8 cellular contexts compared by ENCODE assay signal in genomic region chr1:39960461-39960958, GRCh38. TPM values are rescaled to one million over a fixed set of nuclear protein-coding genes. Genes with fewer than 3 reads are reported as not detected.
DNase-seq lines count a peak whose midpoint lies in the region; ATAC-seq, FAIRE-seq and TF ChIP-seq lines count a peak whose summit lies in the region.

No MANE protein-coding gene starts in this region.

- peaks cover 2% of the 10 kb centered on the region; the same call in 1 of the 2 replicates for H3K36me3 ChIP-seq in SU-DHL-6 (ENCODE audit: low read length)
- no peaks in the 10 kb centered on the region for H3K36me3 ChIP-seq in esophagus muscularis mucosa

- H3K27me3 ChIP-seq in SU-DHL-6 (ENCODE audit: low read length), result no peaks in the 10 kb centered on the region
- no peaks in the 10 kb centered on the region for H3K27me3 ChIP-seq in right cardiac atrium (ENCODE audit: control insufficient read depth, insufficient read depth)
- peaks cover 0 to 20% (median 0%) of the 10 kb centered on the region in 4 donors for H3K27me3 ChIP-seq in esophagus muscularis mucosa

- DNase-seq in DMS 273 treated with DMSO at 0.1 percent for 48 hours (lab: John Stamatoyannopoulos, UW) (peak; percentile 100), GM19239 (ENCODE audit: insufficient read length, low spot score) (peak; percentile 46), NAMALWA (ENCODE audit: low spot score) (peak; percentile 79), right cardiac atrium (peak in 2 of 3 donors; percentile 56 to 68), esophagus muscularis mucosa (ENCODE audit: extremely low spot score) (no peak)

- TF ChIP-seq CTCF in SU-DHL-6 (IDR thresholded peaks at IDR 0.05; ENCODE audit: insufficient read depth, low read length, poor library complexity, severe bottlenecking) (no peak), esophagus muscularis mucosa (IDR thresholded peaks at IDR 0.05) (no peak)

- H3K9me2 ChIP-seq in SU-DHL-6 (replicated peaks; ENCODE audit: insufficient read depth, low read length), result no peaks in the 10 kb centered on the region

- H3K79me2 ChIP-seq in SU-DHL-6 (ENCODE audit: insufficient read depth, low read length), result peaks cover 10% of the 10 kb centered on the region

- intact Hi-C loops in right cardiac atrium (cut with DNase I), result no loop called here
- intact Hi-C loops in esophagus muscularis mucosa (cut with DNase I), result no loop called here

- H3K4me1 ChIP-seq in right cardiac atrium (ENCODE audit: control insufficient read depth, insufficient read depth, low read length) (no peaks in the 10 kb centered on the region), esophagus muscularis mucosa (peaks cover 9 to 25% (median 15%) of the 10 kb centered on the region in 4 donors)

- H3K4me3 ChIP-seq in SU-DHL-6 (ENCODE audit: insufficient read depth, low read length, poor library complexity, severe bottlenecking) (peak overlapping the region; percentile 28), right cardiac atrium (ENCODE audit: low read length) (no peak overlapping the region), esophagus muscularis mucosa (no peak overlapping the region)

- H2AFZ ChIP-seq in SU-DHL-6 (ENCODE audit: low read depth, low read length, severe bottlenecking), result peak overlapping the region; percentile 73

- no peaks in the 10 kb centered on the region for H3K9me3 ChIP-seq in SU-DHL-6 (ENCODE audit: insufficient read depth, low read length)
- no peaks in the 10 kb centered on the region for H3K9me3 ChIP-seq in right cardiac atrium (ENCODE audit: control insufficient read depth, low read length)
- no peaks in the 10 kb centered on the region for H3K9me3 ChIP-seq in esophagus muscularis mucosa

- TF ChIP-seq POLR2A in esophagus muscularis mucosa (IDR thresholded peaks at IDR 0.05; ENCODE audit: low read depth), result no peak

- 62% methylated on average over 12 of the region's 12 CpGs for WGBS in right cardiac atrium
- 68% methylated on average over 4 of the region's 12 CpGs for WGBS in esophagus muscularis mucosa

- H3K4me2 ChIP-seq in SU-DHL-6 (ENCODE audit: low read depth, low read length, poor library complexity, severe bottlenecking), result peak overlapping the region; percentile 45

- TF ChIP-seq EP300 in esophagus muscularis mucosa (IDR thresholded peaks at IDR 0.05), result no peak

- no peaks in the 10 kb centered on the region for H4K20me1 ChIP-seq in SU-DHL-6 (ENCODE audit: low read depth, low read length)

- ATAC-seq in right cardiac atrium (peak in 1 of 2 donors; percentile 15), HG03469 (IDR thresholded peaks at IDR 0.05; ENCODE audit: unreplicated experiment) (no peak), GM18907 (IDR thresholded peaks at IDR 0.05; ENCODE audit: unreplicated experiment) (no peak)

- peak overlapping the region; percentile 71 for H3K27ac ChIP-seq in SU-DHL-6 (ENCODE audit: low read depth, low read length)
- no peak overlapping the region for H3K27ac ChIP-seq in right cardiac atrium (ENCODE audit: low read length)
- no peak overlapping the region for H3K27ac ChIP-seq in esophagus muscularis mucosa (replicated peaks in 1 of 4)

- peak; percentile 86 for FAIRE-seq in GM19239 (lab: Jason Lieb, UNC)

- H3F3A ChIP-seq in SU-DHL-6 (ENCODE audit: insufficient read depth), result peaks cover 16% of the 10 kb centered on the region

- H3K9ac ChIP-seq in SU-DHL-6 (ENCODE audit: low read length), result peak overlapping the region; percentile 54

RNA-seq across cellular contexts. Expression of gene MFSD2A, which starts 5.6 kb away (rescaled TPM):
- total RNA-seq in right cardiac atrium (1 to 10 TPM in 1 of 4 donors, under 1 TPM in 3; 0.31 to 1.1 (median 0.81) TPM), esophagus muscularis mucosa (1 to 10 TPM; 1.7 to 5.1 (median 4.1) TPM)
- 0.43 TPM for polyA plus RNA-seq in right cardiac atrium

RNA-seq across cellular contexts. Expression of gene MYCL, which starts 58.8 kb away (rescaled TPM):
- total RNA-seq in right cardiac atrium (under 1 TPM; 0.33 to 0.97 (median 0.57) TPM), esophagus muscularis mucosa (under 1 TPM; 0.13 to 0.92 (median 0.66) TPM)
- 0.23 TPM for polyA plus RNA-seq in right cardiac atrium
